8 cellular contexts compared by ENCODE assay signal in genomic region chr1:46198026-46198826, GRCh38. TPM values are rescaled to one million over a fixed set of nuclear protein-coding genes. Genes with fewer than 3 reads are reported as not detected.
DNase-seq lines count a peak whose midpoint lies in the region; ATAC-seq and TF ChIP-seq lines count a peak whose summit lies in the region.

Gene POMGNT1, minus strand, starts transcription at chr1:46198434. Its CDS starts 613 bp downstream, at chr1:46197821.

- H3K9ac ChIP-seq in mammary epithelial cell (ENCODE audit: insufficient read depth, low read length): peak within 1 kb of the TSS; percentile 81

- WGBS in mammary epithelial cell (ENCODE audit: low coverage, missing lambda C conversion rate): 0% methylated on average over 16 of the region's 67 CpGs

- H3K79me2 ChIP-seq in mammary epithelial cell (ENCODE audit: insufficient read depth, low read length): peaks cover 24% of the 10 kb centered on the region

- H3K36me3 ChIP-seq in WERI-Rb-1 (peaks cover 5% of the 10 kb centered on the region), mammary epithelial cell (ENCODE audit: insufficient read depth, low read length) (peaks cover 3% of the 10 kb centered on the region)

- H3K4me3 ChIP-seq in WERI-Rb-1 (ENCODE audit: low read depth, low read length) (peak within 1 kb of the TSS; percentile 77), mammary epithelial cell (replicated peaks in 1 of 3; ENCODE audit: insufficient read depth in 1 of 3, low read depth in 2 of 3, low read length in 3 of 3) (peak within 1 kb of the TSS; percentile 79 to 92 (median 91))

- dilution Hi-C loops in mammary epithelial cell (cut with HindIII; ENCODE audit: low sequenced_read_pairs): no loop called here

- DNase-seq in NCI-H1417 (lab: John Stamatoyannopoulos, UW): peak; percentile 65 to 81 (median 77)
- no peak for DNase-seq in NCI-H1417 treated with DMSO at 0.1 percent for 48 hours (lab: John Stamatoyannopoulos, UW)
- peak; percentile 64 for DNase-seq in NCI-H1105 treated with DMSO at 0.1 percent for 48 hours (lab: John Stamatoyannopoulos, UW)
- DNase-seq in WERI-Rb-1: peak; percentile 61
- peak; percentile 71 for DNase-seq in mammary epithelial cell
- peak; percentile 55 for DNase-seq in inferior parietal cortex (ENCODE audit: extremely low spot score)
- DNase-seq in stimulated activated CD4-positive, alpha-beta T cell treated with anti-CD3 and anti-CD28 coated beads, Interleukin-12 subunit alpha, Interleukin-12 subunit beta, amount 100 ng/mL, for 4 hours: peak; percentile 77

- H3K4me2 ChIP-seq in mammary epithelial cell (ENCODE audit: insufficient read depth, low read depth, low read length): peak within 1 kb of the TSS; percentile 99

- no peaks in the 10 kb centered on the region for H4K20me1 ChIP-seq in mammary epithelial cell (ENCODE audit: insufficient read depth, low read length)

- BruUV-seq in mammary epithelial cell (replicated peaks; lab: Mats Ljungman, UMichigan): TSS peak; percentile 57

- TF ChIP-seq CTCF in WERI-Rb-1 (IDR thresholded peaks at IDR 0.05; ENCODE audit: low read depth, low read length): peak; percentile 43; the same call in 1 of the 2 replicates
- peak in 1 of 2 donors; percentile 38 for TF ChIP-seq CTCF in mammary epithelial cell (conservative IDR thresholded peaks at IDR 0.05 in 1 of 2, IDR thresholded peaks at IDR 0.05 in 1 of 2; ENCODE audit: extremely low read depth in 1 of 2, insufficient read depth in 1 of 2, low read depth in 1 of 2, low read length in 2 of 2)

- H3K4me1 ChIP-seq in mammary epithelial cell (ENCODE audit: insufficient read depth, low read length): peaks cover 19% of the 10 kb centered on the region

- intact Hi-C loops in mammary epithelial cell (cut with micrococcal nuclease): loop anchor here (1.0 to 5.0 kb wide), 2 partner anchors 15 to 49 kb away; partner anchors contain the start of gene RAD54L

- peak within 1 kb of the TSS; percentile 93 for H2AFZ ChIP-seq in mammary epithelial cell (ENCODE audit: low read depth, low read length)

- no peaks in the 10 kb centered on the region for H3K9me3 ChIP-seq in WERI-Rb-1 (ENCODE audit: severe bottlenecking)
- H3K9me3 ChIP-seq in mammary epithelial cell (replicated peaks; ENCODE audit: insufficient read depth, low read length): no peaks in the 10 kb centered on the region

- H3K27me3 ChIP-seq in WERI-Rb-1 (ENCODE audit: insufficient read depth, low read depth, severe bottlenecking) (no peaks in the 10 kb centered on the region), mammary epithelial cell (ENCODE audit: insufficient read depth, low read length) (no peaks in the 10 kb centered on the region)

- in situ Hi-C loops in mammary epithelial cell (cut with MboI; ENCODE audit: low sequenced_read_pairs in 2 of 2): loop anchor here in 1 of 2 donors (25.0 kb wide), 1 partner anchor 511 kb away; the partner anchor contains the start of genes GPBP1L1 and TMEM69

- H3K27ac ChIP-seq in WERI-Rb-1 (peak within 1 kb of the TSS; percentile 86), mammary epithelial cell (ENCODE audit: insufficient read depth, low read depth, low read length) (peak within 1 kb of the TSS; percentile 69)

- ATAC-seq in HG02588 (IDR thresholded peaks at IDR 0.05; ENCODE audit: unreplicated experiment): peak; percentile 87

- CTCF ChIA-PET in mammary epithelial cell (lab: Charles Lee; ENCODE audit: low non-redundant PET): interaction anchor here (0.6 to 0.7 kb wide), 3 partner anchors 223 to 510 kb away, joined by 3 to 4 read pairs (median 3); partner anchors contain the start of gene TMEM69

RNA-seq across cellular contexts. Expression of gene POMGNT1, which starts in this region (rescaled TPM):
- 100 to 1,000 TPM in 1 of 2 donors, 10 to 100 TPM in 1; 92.5 to 144 TPM for total RNA-seq in mammary epithelial cell
- polyA plus RNA-seq in mammary epithelial cell: 73.1 TPM
- 55.2 TPM for polyA minus RNA-seq in mammary epithelial cell
